ENCODE assay signal across 21 cellular contexts in the genomic region with DNA sequence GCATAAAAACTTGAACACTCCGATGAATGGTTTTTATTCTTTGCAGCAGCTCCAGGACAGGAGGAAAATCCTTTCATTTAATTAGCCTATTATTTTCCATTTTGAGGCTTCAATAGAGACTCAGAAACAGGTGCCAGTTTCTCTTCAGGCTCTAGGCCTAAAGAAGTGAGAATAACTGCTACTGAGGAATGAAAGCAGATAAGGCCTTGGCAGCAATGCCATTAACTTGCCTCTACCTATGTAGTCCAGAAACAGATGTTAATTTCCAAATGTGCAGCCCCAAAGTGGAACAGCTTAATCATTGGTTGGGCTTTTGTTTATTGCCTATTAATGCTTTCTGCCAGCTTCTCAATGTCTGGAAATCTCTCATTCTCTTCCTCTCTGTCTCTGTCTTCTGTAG.
"Had no signal": no experiment of that assay in that cellular context is flagged by ENCODE, and none has a peak within 500 bp of the region (broad histone marks: within the 10 kb centered on the region; RNA-seq: fewer than 3 reads in every experiment).

No MANE protein-coding gene starts in this region.

- H3K4me1 ChIP-seq: foreskin keratinocyte, gastroesophageal sphincter, left lung, lower lobe of right lung had no signal

- H3K9me3 ChIP-seq: lower lobe of right lung had no signal

- H3K27ac ChIP-seq: coronary artery, dorsolateral prefrontal cortex, esophagus muscularis mucosa, foreskin keratinocyte, gastroesophageal sphincter, heart right ventricle, left lung, lower lobe of right lung had no signal

- H3K27me3 Mint-ChIP-seq: naive B cell; naive thymus-derived CD8-positive, alpha-beta T cell had no signal

- H3K4me1 Mint-ChIP-seq: naive B cell; naive thymus-derived CD8-positive, alpha-beta T cell had no signal

- H3K36me3 Mint-ChIP-seq: mesothelial cell of epicardium; naive B cell; naive thymus-derived CD8-positive, alpha-beta T cell had no signal

- H3K27me3 ChIP-seq: dorsolateral prefrontal cortex, esophagus muscularis mucosa, foreskin keratinocyte, gastroesophageal sphincter, heart right ventricle, left lung had no signal

- H3K4me3 Mint-ChIP-seq: mesothelial cell of epicardium; naive B cell; naive thymus-derived CD8-positive, alpha-beta T cell had no signal

- ATAC-seq: foreskin keratinocyte; gastroesophageal sphincter; heart right ventricle; left cardiac atrium; left lung; left ventricle myocardium superior; lower lobe of right lung; mucosa of descending colon; naive thymus-derived CD8-positive, alpha-beta T cell had no signal

- H3K27ac Mint-ChIP-seq: mesothelial cell of epicardium; naive B cell; naive thymus-derived CD8-positive, alpha-beta T cell had no signal

- DNase-seq: dermis blood vessel endothelial cell; dorsolateral prefrontal cortex; effector CD4-positive, alpha-beta T cell; effector memory CD4-positive, alpha-beta T cell; foreskin keratinocyte; glutamatergic neuron; head of caudate nucleus; heart right ventricle; hippocampal formation; left cardiac atrium; left lung; left ventricle myocardium superior; lower lobe of right lung; mesenchymal stem cell; naive B cell; naive thymus-derived CD8-positive, alpha-beta T cell had no signal

- H3K36me3 ChIP-seq: esophagus muscularis mucosa, gastroesophageal sphincter, heart right ventricle, left lung, lower lobe of right lung had no signal

- H3K4me3 ChIP-seq: coronary artery, dorsolateral prefrontal cortex, esophagus muscularis mucosa, gastroesophageal sphincter, heart right ventricle, left lung, lower lobe of right lung, mucosa of descending colon had no signal
